Comparison of ENCODE assay signal across 1 cellular context in the genomic region with DNA sequence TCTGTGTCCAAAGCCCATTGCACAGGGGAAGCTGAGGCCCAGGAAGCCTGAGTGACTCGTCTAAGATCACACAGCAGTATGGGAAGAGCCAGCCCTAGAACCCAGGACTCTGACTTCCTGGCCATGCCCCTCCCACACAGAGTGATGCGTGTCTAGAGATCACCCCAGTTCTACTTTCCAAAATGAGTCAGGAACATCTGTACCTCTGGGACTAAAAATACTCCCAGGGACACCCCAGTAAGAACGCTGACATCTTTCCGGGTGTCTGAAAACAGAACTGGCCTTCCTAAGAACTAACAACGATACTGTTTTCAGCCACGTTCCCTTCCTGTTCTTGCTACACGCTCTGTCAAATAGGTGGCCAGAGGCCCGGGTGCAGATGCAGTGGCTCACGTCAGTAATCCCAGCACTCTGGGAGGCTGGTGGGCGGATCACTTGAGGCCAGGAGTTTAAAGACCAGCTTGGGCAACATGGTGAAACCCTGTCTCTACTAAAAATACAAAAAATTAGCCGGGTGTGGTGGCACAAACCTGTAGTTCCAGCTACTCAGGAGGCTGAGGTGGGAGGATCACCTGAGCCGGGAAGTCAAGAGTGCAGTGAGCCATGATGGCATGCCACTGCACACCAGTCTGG.
TF ChIP-seq lines count a peak whose summit lies in the region.

No MANE protein-coding gene starts in this region.

TF ChIP-seq in GM23338, 12 proteins besides CTCF, POLR2A, EP300 and RAD21 (continued from another document):
- TF ChIP-seq, protein P1, sequence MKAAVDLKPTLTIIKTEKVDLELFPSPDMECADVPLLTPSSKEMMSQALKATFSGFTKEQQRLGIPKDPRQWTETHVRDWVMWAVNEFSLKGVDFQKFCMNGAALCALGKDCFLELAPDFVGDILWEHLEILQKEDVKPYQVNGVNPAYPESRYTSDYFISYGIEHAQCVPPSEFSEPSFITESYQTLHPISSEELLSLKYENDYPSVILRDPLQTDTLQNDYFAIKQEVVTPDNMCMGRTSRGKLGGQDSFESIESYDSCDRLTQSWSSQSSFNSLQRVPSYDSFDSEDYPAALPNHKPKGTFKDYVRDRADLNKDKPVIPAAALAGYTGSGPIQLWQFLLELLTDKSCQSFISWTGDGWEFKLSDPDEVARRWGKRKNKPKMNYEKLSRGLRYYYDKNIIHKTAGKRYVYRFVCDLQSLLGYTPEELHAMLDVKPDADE (IDR thresholded peaks at IDR 0.05) = no peak
- no peak for TF ChIP-seq ZNF331 (CRISPR knock-in tag; IDR thresholded peaks at IDR 0.05; ENCODE audit: low read depth)
- TF ChIP-seq STAT1 (IDR thresholded peaks at IDR 0.05; ENCODE audit: unreplicated experiment) = no peak
- no peak for TF ChIP-seq NANOG (IDR thresholded peaks at IDR 0.05; ENCODE audit: borderline replicate concordance)
- TF ChIP-seq ZNF114 (CRISPR knock-in tag; IDR thresholded peaks at IDR 0.05) = no peak
- TF ChIP-seq CREB1 (CRISPR knock-in tag; IDR thresholded peaks at IDR 0.05; ENCODE audit: low read depth) = no peak
- TF ChIP-seq POLR2AphosphoS5 (IDR thresholded peaks at IDR 0.05; ENCODE audit: low read depth) = no peak
- TF ChIP-seq, protein P2, sequence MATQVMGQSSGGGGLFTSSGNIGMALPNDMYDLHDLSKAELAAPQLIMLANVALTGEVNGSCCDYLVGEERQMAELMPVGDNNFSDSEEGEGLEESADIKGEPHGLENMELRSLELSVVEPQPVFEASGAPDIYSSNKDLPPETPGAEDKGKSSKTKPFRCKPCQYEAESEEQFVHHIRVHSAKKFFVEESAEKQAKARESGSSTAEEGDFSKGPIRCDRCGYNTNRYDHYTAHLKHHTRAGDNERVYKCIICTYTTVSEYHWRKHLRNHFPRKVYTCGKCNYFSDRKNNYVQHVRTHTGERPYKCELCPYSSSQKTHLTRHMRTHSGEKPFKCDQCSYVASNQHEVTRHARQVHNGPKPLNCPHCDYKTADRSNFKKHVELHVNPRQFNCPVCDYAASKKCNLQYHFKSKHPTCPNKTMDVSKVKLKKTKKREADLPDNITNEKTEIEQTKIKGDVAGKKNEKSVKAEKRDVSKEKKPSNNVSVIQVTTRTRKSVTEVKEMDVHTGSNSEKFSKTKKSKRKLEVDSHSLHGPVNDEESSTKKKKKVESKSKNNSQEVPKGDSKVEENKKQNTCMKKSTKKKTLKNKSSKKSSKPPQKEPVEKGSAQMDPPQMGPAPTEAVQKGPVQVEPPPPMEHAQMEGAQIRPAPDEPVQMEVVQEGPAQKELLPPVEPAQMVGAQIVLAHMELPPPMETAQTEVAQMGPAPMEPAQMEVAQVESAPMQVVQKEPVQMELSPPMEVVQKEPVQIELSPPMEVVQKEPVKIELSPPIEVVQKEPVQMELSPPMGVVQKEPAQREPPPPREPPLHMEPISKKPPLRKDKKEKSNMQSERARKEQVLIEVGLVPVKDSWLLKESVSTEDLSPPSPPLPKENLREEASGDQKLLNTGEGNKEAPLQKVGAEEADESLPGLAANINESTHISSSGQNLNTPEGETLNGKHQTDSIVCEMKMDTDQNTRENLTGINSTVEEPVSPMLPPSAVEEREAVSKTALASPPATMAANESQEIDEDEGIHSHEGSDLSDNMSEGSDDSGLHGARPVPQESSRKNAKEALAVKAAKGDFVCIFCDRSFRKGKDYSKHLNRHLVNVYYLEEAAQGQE (IDR thresholded peaks at IDR 0.05; ENCODE audit: unreplicated experiment) = no peak
- TF ChIP-seq EZH2phosphoT487 (IDR thresholded peaks at IDR 0.05; ENCODE audit: unreplicated experiment) = no peak
TF ChIP-seq in GM23338: peak in this region for 0.
